ENCODE assay signal across 27 cellular contexts in genomic region chr7:94364816-94365215, GRCh38. TPM values are rescaled to one million over a fixed set of nuclear protein-coding genes. Genes with fewer than 3 reads are reported as not detected.
DNase-seq lines count a peak whose midpoint lies in the region; ATAC-seq, FAIRE-seq and TF ChIP-seq lines count a peak whose summit lies in the region.
"Had no signal": no experiment of that assay in that cellular context is flagged by ENCODE, and none has a peak within 500 bp of the region (broad histone marks: within the 10 kb centered on the region; RNA-seq: fewer than 3 reads in every experiment).

No MANE protein-coding gene starts in this region.

- no peak overlapping the region for H3K27ac ChIP-seq in fibroblast of lung (ENCODE audit: insufficient read depth, low read length)
- no peak overlapping the region for H3K27ac ChIP-seq in HepG2 (ENCODE audit: extremely low read length, insufficient read depth, low read length)
- H3K27ac ChIP-seq: 22Rv1, C4-2B, HL-60 had no signal

- CTCF ChIA-PET in HepG2 (lab: Yijun Ruan, JAX; ENCODE audit: low intra/inter-chr PET ratio, low total read pairs) = no interaction called here

- DNase-seq in AG09309 (ENCODE audit: low read depth) = no peak
- DNase-seq in LHCN-M2 (ENCODE audit: low read depth) = peak; percentile 75
- DNase-seq in fibroblast of lung (ENCODE audit: low read depth in 2 of 2) = no peak
- peak; percentile 41 for DNase-seq in myocyte (ENCODE audit: low read depth)
- no peak for DNase-seq in OCI-M2 (lab: John Stamatoyannopoulos, UW; ENCODE audit: unreplicated experiment)
- DNase-seq in HepG2 (ENCODE audit: low spot score) = no peak
- DNase-seq: ACHN; Calu3; CD8-positive, alpha-beta memory T cell; DMS153; MG63; NCI-H1417 treated with DMSO at 0.1 percent for 48 hours; NCI-H187; NCI-H446 treated with DMSO at 0.1 percent for 48 hours; NCI-H526 treated with DMSO at 0.1 percent for 48 hours; PC-3; Right ventricle myocardium superior had no signal

- TF ChIP-seq RAD21 in HepG2 (CRISPR knock-in tag; IDR thresholded peaks at IDR 0.05) = no peak

- no peak overlapping the region for H3K4me2 ChIP-seq in fibroblast of lung (ENCODE audit: extremely low read depth, insufficient read depth, low read length)
- no peak overlapping the region for H3K4me2 ChIP-seq in HepG2 (ENCODE audit: low read depth, low read length)
- H3K4me2 ChIP-seq: GM23338 had no signal

- TF ChIP-seq CTCF in AG09309 (IDR thresholded peaks at IDR 0.05; ENCODE audit: control insufficient read depth, insufficient read depth, low read depth, low read length, missing control alignments) (peak; percentile 9), fibroblast of lung (conservative IDR thresholded peaks at IDR 0.05 in 1 of 2, IDR thresholded peaks at IDR 0.05 in 1 of 2; ENCODE audit: low read depth in 1 of 2, low read length in 2 of 2) (no peak), HepG2 (CRISPR knock-in tag; IDR thresholded peaks at IDR 0.05) (no peak)

- H4K20me1 ChIP-seq in fibroblast of lung (ENCODE audit: control insufficient read depth, extremely low read depth, insufficient read depth, low read length) (no peaks in the 10 kb centered on the region), HepG2 (ENCODE audit: insufficient read depth, low read length) (no peaks in the 10 kb centered on the region)

- H3K4me1 ChIP-seq in fibroblast of lung (ENCODE audit: control insufficient read depth, extremely low read depth, insufficient read depth, low read length) = peaks cover 3% of the 10 kb centered on the region
- H3K4me1 ChIP-seq in HepG2 (ENCODE audit: insufficient read depth, low read length) = no peaks in the 10 kb centered on the region

- H3K36me3 ChIP-seq in fibroblast of lung (ENCODE audit: control insufficient read depth, insufficient read depth, low read length) (no peaks in the 10 kb centered on the region), HepG2 (replicated peaks in 1 of 2; ENCODE audit: control insufficient read depth in 1 of 2, insufficient read depth in 2 of 2, low read length in 2 of 2) (no peaks in the 10 kb centered on the region)
- H3K36me3 ChIP-seq: HAP-1, MG63 had no signal

- no TSS peak for BruUV-seq in HepG2 (replicated peaks; lab: Mats Ljungman, UMichigan)

- TF ChIP-seq POLR2A in HepG2 (IDR thresholded peaks at IDR 0.05; ENCODE audit: insufficient read depth in 1 of 2, low read depth in 2 of 2, low read length in 2 of 2) = no peak

- WGBS in HepG2 (ENCODE audit: low lambda C conversion rate) = 0% methylated on average over 5 of the region's 5 CpGs

- no peak for FAIRE-seq in HepG2 (lab: Jason Lieb, UNC)
- FAIRE-seq: G401.6, GM18507 had no signal

- no peak for TF ChIP-seq EP300 in HepG2 (IDR thresholded peaks at IDR 0.05; ENCODE audit: low read depth in 2 of 2, low read length in 2 of 2)
- no peak for TF ChIP-seq EP300 in HepG2 (CRISPR knock-in tag; IDR thresholded peaks at IDR 0.05; ENCODE audit: borderline replicate concordance)

- POLR2A ChIA-PET in HepG2 (lab: Yijun Ruan, JAX) = no interaction called here

- H3K79me2 ChIP-seq in fibroblast of lung (ENCODE audit: control insufficient read depth, insufficient read depth, low read length) (no peaks in the 10 kb centered on the region), HepG2 (ENCODE audit: insufficient read depth, low read length) (no peaks in the 10 kb centered on the region)

- H3K9me3 ChIP-seq in fibroblast of lung (ENCODE audit: control insufficient read depth, insufficient read depth, low read depth, low read length) = no peaks in the 10 kb centered on the region
- H3K9me3 ChIP-seq in HepG2 (ENCODE audit: low read length) = no peaks in the 10 kb centered on the region
- H3K9me3 ChIP-seq: HAP-1 had no signal

- intact Hi-C loops in HepG2 (cut with micrococcal nuclease; ENCODE audit: unreplicated experiment) = no loop called here

- H3K9ac ChIP-seq in fibroblast of lung (ENCODE audit: insufficient read depth, low read length) (no peak overlapping the region), HepG2 (ENCODE audit: insufficient read depth, low read depth, low read length) (no peak overlapping the region)

- in situ Hi-C loops in HepG2 (cut with HindIII; ENCODE audit: extremely low pct_ligation_motif_present, low pct_unique_long_range_greater_than_20kb) = no loop called here

- H2AFZ ChIP-seq in fibroblast of lung (ENCODE audit: low read length) (peak overlapping the region; percentile 8), HepG2 (ENCODE audit: low read length) (no peak overlapping the region)
- H2AFZ ChIP-seq: GM23338 had no signal

- no peak overlapping the region for H3K4me3 ChIP-seq in AG09309 (ENCODE audit: control insufficient read depth, low read depth, low read length)
- no peak overlapping the region for H3K4me3 ChIP-seq in fibroblast of lung (replicated peaks in 1 of 4; ENCODE audit: control extremely low read depth in 1 of 4, insufficient read depth in 1 of 4, low read depth in 3 of 4, low read length in 4 of 4)
- H3K4me3 ChIP-seq in HepG2 (replicated peaks in 1 of 3; ENCODE audit: insufficient read depth in 1 of 3, low read depth in 2 of 3, low read length in 3 of 3) = no peak overlapping the region
- H3K4me3 ChIP-seq: GM23338, HAP-1, MG63 had no signal

- ATAC-seq in GM21447 (IDR thresholded peaks at IDR 0.05; ENCODE audit: unreplicated experiment) = no peak
- ATAC-seq in HepG2 = no peak
- no peak for ATAC-seq in GM18909 (IDR thresholded peaks at IDR 0.05; ENCODE audit: poor library complexity, unreplicated experiment)
- ATAC-seq: GM23338, PC-3 had no signal

- H3K27me3 ChIP-seq in fibroblast of lung (ENCODE audit: control insufficient read depth, insufficient read depth, low read length) (no peaks in the 10 kb centered on the region), HepG2 (ENCODE audit: control insufficient read depth in 1 of 2, insufficient read depth in 2 of 2, low read length in 2 of 2) (0 out of 5 replicates have a peak, but pooled peaks cover 0 to 3% of the 10 kb centered on the region in 2 experiments)
- H3K27me3 ChIP-seq: MG63 had no signal

TF ChIP-seq in HepG2, 621 proteins besides CTCF, POLR2A, EP300 and RAD21 (continues in another document):
- TF ChIP-seq KDM1A (CRISPR knock-in tag; IDR thresholded peaks at IDR 0.05) = no peak
- TF ChIP-seq KDM5B (CRISPR knock-in tag; IDR thresholded peaks at IDR 0.05; ENCODE audit: borderline replicate concordance) = no peak
- TF ChIP-seq KDM5A (IDR thresholded peaks at IDR 0.05; ENCODE audit: borderline replicate concordance, low read length) = no peak
- no peak for TF ChIP-seq ZNF275 (CRISPR knock-in tag; IDR thresholded peaks at IDR 0.05; ENCODE audit: borderline replicate concordance)
- no peak for TF ChIP-seq POLR2G (IDR thresholded peaks at IDR 0.05; ENCODE audit: low read depth, low read length)
- TF ChIP-seq ZNF878 (CRISPR knock-in tag; IDR thresholded peaks at IDR 0.05) = no peak
- no peak for TF ChIP-seq ZMYM4 (CRISPR knock-in tag; IDR thresholded peaks at IDR 0.05)
- TF ChIP-seq RFX5 (IDR thresholded peaks at IDR 0.05; ENCODE audit: low read depth, low read length) = no peak
- TF ChIP-seq TMF1 (CRISPR knock-in tag; IDR thresholded peaks at IDR 0.05; ENCODE audit: low read depth) = no peak

RNA-seq across cellular contexts. Expression of gene COL1A2, which starts 29.9 kb away (rescaled TPM):
- 808 and 986 TPM in 2 replicates for total RNA-seq in LHCN-M2 (2014; rRNA removed)
- polyA plus RNA-seq in LHCN-M2 (2012) = 1,193 TPM
- 2,400 and 2,928 TPM in 2 replicates for total RNA-seq in fibroblast of lung
- 1,580 and 3,638 TPM in 2 replicates for polyA plus RNA-seq in fibroblast of lung
- polyA plus RNA-seq in fibroblast of lung (2012) = 1,860 and 4,504 TPM in 2 replicates
- 1,232 and 3,278 TPM in 2 replicates for polyA minus RNA-seq in fibroblast of lung (ENCODE audit: low replicate concordance)
- 1,439 and 1,654 TPM in 2 replicates for total RNA-seq in myocyte
- 6,351 TPM for polyA plus RNA-seq in myocyte (2012)
- total RNA-seq in HepG2 (2016; rRNA removed; fragmentation: Illumina TruSeq; extraction: Trizol) = not detected in 2 replicates
- not detected in 2 replicates for total RNA-seq in HepG2 (2016; cell fraction: cytosol; rRNA removed; fragmentation: Illumina TruSeq; extraction: Trizol; ENCODE audit: low read depth)
- total RNA-seq in HepG2 (2016; cell fraction: insoluble cytoplasmic fraction; rRNA removed; fragmentation: Illumina TruSeq; extraction: Trizol) = not detected in 2 replicates
- total RNA-seq in HepG2 (2016; cell fraction: membrane; rRNA removed; fragmentation: Illumina TruSeq; extraction: Trizol) = not detected in 2 replicates
- total RNA-seq in HepG2 (2016; cell fraction: nucleus; rRNA removed; fragmentation: Illumina TruSeq; extraction: Trizol) = not detected in 2 replicates
- not detected in 2 replicates for polyA plus RNA-seq in HepG2 (2011; rRNA removed)
- not detected in 2 replicates for polyA plus RNA-seq in HepG2 (2011; cell fraction: cytosol; rRNA removed)
- polyA plus RNA-seq in HepG2 (2011; cell fraction: nucleus; rRNA removed) = not detected in 2 replicates
- not detected in 2 replicates for polyA plus RNA-seq in HepG2 (2012)
- not detected in 2 replicates for polyA plus RNA-seq in HepG2 (2016; cell fraction: cytosol; fragmentation: Illumina TruSeq; extraction: Trizol; ENCODE audit: low read depth)
- not detected in 2 replicates for polyA plus RNA-seq in HepG2 (2016; cell fraction: insoluble cytoplasmic fraction; fragmentation: Illumina TruSeq; extraction: Trizol; ENCODE audit: low read depth)
- polyA plus RNA-seq in HepG2 (2016; cell fraction: membrane; fragmentation: Illumina TruSeq; extraction: Trizol; ENCODE audit: low read depth) = not detected in 2 replicates
- polyA plus RNA-seq in HepG2 (2016; cell fraction: nucleus; fragmentation: Illumina TruSeq; extraction: Trizol; ENCODE audit: insufficient read depth, low read depth) = not detected in 2 replicates
- 0.07 TPM in 1 of 2 replicates, not detected in the other for polyA minus RNA-seq in HepG2 (2011; rRNA and poly(A)+ RNA removed; ENCODE audit: low replicate concordance)
- not detected in 2 replicates for polyA minus RNA-seq in HepG2 (2011; cell fraction: cytosol; rRNA and poly(A)+ RNA removed)
- not detected in 2 replicates for polyA minus RNA-seq in HepG2 (2011; cell fraction: nucleus; rRNA and poly(A)+ RNA removed)
- total RNA-seq: Calu3, PC-3 had no signal
- polyA plus RNA-seq: CD8-positive, alpha-beta memory T cell; IgD-negative memory B cell had no signal

Comparison
In these comparisons a context has a peak if more than half of its experiments do, and no peak if none do; other contexts are left out.
1. DNase-seq: peak in LHCN-M2 (single experiment) and myocyte (single experiment); none in AG09309 (single experiment), fibroblast of lung (0 of 2), OCI-M2 (single experiment) and HepG2 (single experiment).
2. RNA of gene COL1A2, which starts 29.9 kb away (total RNA-seq): 2,400 to 2,928 TPM in fibroblast of lung, 1,439 to 1,654 TPM in myocyte and 808 to 986 TPM in LHCN-M2; not detected in HepG2; every median in the first group is over 100 times any median in the second.